Comparison of ENCODE assay signal across 29 cellular contexts in genomic region chr10:10976652-10977051, GRCh38. TPM values are rescaled to one million over a fixed set of nuclear protein-coding genes. Genes with fewer than 3 reads are reported as not detected.
"Had no signal": no experiment of that assay in that cellular context is flagged by ENCODE, and none has a peak within 500 bp of the region (broad histone marks: within the 10 kb centered on the region; RNA-seq: fewer than 3 reads in every experiment).

No MANE protein-coding gene starts in this region.

- H3K4me3 ChIP-seq: PC-9, SJCRH30, SK-N-MC had no signal

- H3K36me3 ChIP-seq: brain microvascular endothelial cell, SJCRH30, WERI-Rb-1 had no signal

- H3K4me1 ChIP-seq: SJCRH30 had no signal

- H3K4me3 Mint-ChIP-seq: activated CD4-positive, alpha-beta T cell treated with anti-CD3 and anti-CD28 coated beads, Interleukin-2, amount 10 ng/mL, durations not matched to agents 24 days and 14 days; activated CD8-positive, alpha-beta T cell treated with anti-CD3 and anti-CD28 coated beads, Interleukin-2, amount 10 ng/mL, durations not matched to agents 7 days and 5 days; activated naive CD4-positive, alpha-beta T cell treated with anti-CD3 and anti-CD28 coated beads for 36 hours; activated T-cell treated with anti-CD3 and anti-CD28 coated beads, Interleukin-2, amount 50 U/mL, for 24 hours had no signal

- H3K9me3 Mint-ChIP-seq: activated CD4-positive, alpha-beta T cell treated with anti-CD3 and anti-CD28 coated beads, Interleukin-2, amount 10 ng/mL, durations not matched to agents 24 days and 14 days; activated naive CD4-positive, alpha-beta T cell treated with anti-CD3 and anti-CD28 coated beads for 36 hours; activated T-cell treated with anti-CD3 and anti-CD28 coated beads, Interleukin-2, amount 50 U/mL, for 24 hours had no signal

- H3K27ac Mint-ChIP-seq: activated CD4-positive, alpha-beta T cell treated with anti-CD3 and anti-CD28 coated beads, Interleukin-2, amount 10 ng/mL, durations not matched to agents 24 days and 14 days; activated CD8-positive, alpha-beta T cell treated with anti-CD3 and anti-CD28 coated beads, Interleukin-2, amount 10 ng/mL, durations not matched to agents 7 days and 5 days; activated naive CD4-positive, alpha-beta T cell treated with anti-CD3 and anti-CD28 coated beads for 36 hours; activated naive CD4-positive, alpha-beta T cell treated with anti-CD3 and anti-CD28 coated beads, Interleukin-2, amount 50 U/mL, for 72 hours; activated T-cell treated with anti-CD3 and anti-CD28 coated beads, Interleukin-2, amount 50 U/mL, for 24 hours had no signal

- H3K9me3 ChIP-seq: SJCRH30 had no signal

- H3K4me1 Mint-ChIP-seq: activated CD4-positive, alpha-beta T cell treated with anti-CD3 and anti-CD28 coated beads, Interleukin-2, amount 10 ng/mL, durations not matched to agents 24 days and 14 days had no signal

- ATAC-seq: activated CD8-positive, alpha-beta T cell treated with anti-CD3 and anti-CD28 coated beads, Interleukin-2, amount 10 ng/mL, durations not matched to agents 7 days and 5 days had no signal

- H3K9ac ChIP-seq: KMS-11 had no signal

- DNase-seq: activated CD4-positive, alpha-beta T cell treated with anti-CD3 and anti-CD28 coated beads for 1 hour; activated CD4-positive, alpha-beta T cell treated with anti-CD3 and anti-CD28 coated beads, Interleukin-2, amount 10 ng/mL, durations not matched to agents 24 days and 14 days; activated CD4-positive, alpha-beta T cell treated with anti-CD3 and anti-CD28 coated beads, Interleukin-2, amount 50 U/mL, for 4 hours; activated CD4-positive, CD25-positive, alpha-beta regulatory T cell; activated CD8-positive, alpha-beta T cell treated with anti-CD3 and anti-CD28 coated beads, Interleukin-2, amount 10 ng/mL, durations not matched to agents 7 days and 5 days; activated gamma-delta T cell treated with Interleukin-2 at 50 U/mL for 16 hours; activated naive CD4-positive, alpha-beta T cell treated with anti-CD3 and anti-CD28 coated beads for 36 hours; activated T-cell treated with anti-CD3 and anti-CD28 coated beads, Interleukin-2, amount 50 U/mL, for 24 hours; aorta; brain microvascular endothelial cell; MM.1S; MV-4-11; NCI-H1092; NCI-H146; NCI-H187; NCI-H2029 treated with DMSO at 0.1 percent for 48 hours; NCI-H2107; NCI-H2171; NCI-H510A; NCI-H526; NCI-H748 treated with DMSO at 0.1 percent for 48 hours; PC-9; Right ventricle myocardium superior; SJCRH30; T1000; WERI-Rb-1 had no signal

- H3K27ac ChIP-seq: brain microvascular endothelial cell, KMS-11, PC-9, SJCRH30, SK-N-MC, WERI-Rb-1 had no signal

- H3K27me3 ChIP-seq: brain microvascular endothelial cell, SJCRH30 had no signal

RNA-seq across cellular contexts. Expression of gene CELF2, which starts 41.0 kb away (rescaled TPM):
- total RNA-seq: PC-9 had no signal
